In the genomic region with DNA sequence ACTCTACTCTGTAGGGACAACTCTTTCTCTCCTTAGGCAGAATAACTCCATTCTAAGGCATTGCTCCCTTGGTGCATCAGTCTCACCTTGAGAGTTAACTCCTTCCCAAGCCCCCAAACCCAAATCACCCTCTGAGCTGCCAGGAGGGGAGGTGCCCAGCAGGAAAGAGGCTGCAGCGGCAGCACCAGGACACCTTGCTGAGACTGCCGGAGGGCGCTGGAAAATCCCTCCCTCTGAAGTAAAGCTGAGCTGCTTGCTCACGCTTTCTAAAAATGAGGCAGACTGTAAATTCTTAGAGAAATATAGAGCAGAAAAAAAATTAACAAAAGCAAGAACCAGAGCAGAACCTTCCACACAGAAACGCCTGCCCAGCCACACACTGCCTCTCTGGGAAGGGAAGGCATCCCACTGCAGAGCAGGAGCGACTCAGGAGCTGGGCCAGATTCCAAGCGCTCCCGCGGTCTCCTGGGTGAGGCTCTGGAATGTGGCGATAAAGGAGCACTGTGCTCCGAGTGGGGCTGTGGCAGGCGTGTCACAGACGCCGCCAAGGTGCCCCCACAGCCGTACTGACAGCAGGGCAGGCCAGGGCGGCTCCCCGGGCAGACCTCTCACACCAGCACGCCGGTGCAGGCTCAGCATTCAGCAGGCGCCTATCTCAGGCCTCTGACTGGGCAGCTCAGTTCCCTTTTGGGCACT, we compare ENCODE assay signal across 8 cellular contexts.
DNase-seq lines count a peak whose midpoint lies in the region; ATAC-seq and TF ChIP-seq lines count a peak whose summit lies in the region.

No MANE protein-coding gene starts in this region.

- no peak for TF ChIP-seq POLR2A in testis (IDR thresholded peaks at IDR 0.05)

- H3K9me3 ChIP-seq in HUES48 (ENCODE audit: control insufficient read depth, insufficient read depth, low read length) (no peaks in the 10 kb centered on the region), testis (no peaks in the 10 kb centered on the region)

- H3K4me3 ChIP-seq in HUES48 (ENCODE audit: low read depth, low read length): no peak overlapping the region
- no peak overlapping the region for H3K4me3 ChIP-seq in testis

- ATAC-seq in HG02642 (IDR thresholded peaks at IDR 0.05; ENCODE audit: poor library complexity, unreplicated experiment) (no peak), HG02884 (IDR thresholded peaks at IDR 0.05; ENCODE audit: unreplicated experiment) (no peak)

- H3K27me3 ChIP-seq in HUES48 (ENCODE audit: control insufficient read depth, insufficient read depth, low read length) (no peaks in the 10 kb centered on the region), layer of hippocampus (ENCODE audit: control insufficient read depth, insufficient read depth, low read length) (peaks cover 2% of the 10 kb centered on the region), testis (no peaks in the 10 kb centered on the region)

- intact Hi-C loops in testis (cut with DNase I; ENCODE audit: low total_unique reads): no loop called here

- WGBS in testis, 2 donors: 33 to 58% methylated on average over 10 to 20 of the region's 20 CpGs

- H3K9ac ChIP-seq in HUES48 (ENCODE audit: low read depth, low read length): no peak overlapping the region

- H3K27ac ChIP-seq in HUES48 (ENCODE audit: low read depth, low read length): peak overlapping the region; percentile 36
- peak overlapping the region; percentile 33 for H3K27ac ChIP-seq in layer of hippocampus (ENCODE audit: low read depth, low read length)
- H3K27ac ChIP-seq in testis: no peak overlapping the region

- no peak for TF ChIP-seq CTCF in testis (IDR thresholded peaks at IDR 0.05)

- H3K36me3 ChIP-seq in HUES48 (ENCODE audit: control insufficient read depth, insufficient read depth, low read length): no peaks in the 10 kb centered on the region
- H3K36me3 ChIP-seq in testis (ENCODE audit: low read depth, missing control alignments): no peaks in the 10 kb centered on the region

- peak; percentile 60 for DNase-seq in cerebellum (ENCODE audit: low spot score)
- DNase-seq in testis: peak; percentile 78
- no peak for DNase-seq in HPDE6-E6E7 (ENCODE audit: extremely low spot score)
- DNase-seq in NCI-H2107 treated with DMSO at 0.1 percent for 48 hours (lab: John Stamatoyannopoulos, UW; ENCODE audit: unreplicated experiment): no peak

- H3K4me1 ChIP-seq in HUES48 (ENCODE audit: control insufficient read depth, insufficient read depth, low read length) (peaks cover 27% of the 10 kb centered on the region), testis (peaks cover 18% of the 10 kb centered on the region)

Comparison
In these comparisons a context has a peak if more than half of its experiments do, and no peak if none do; other contexts are left out.
1. H3K27ac ChIP-seq: peak in HUES48 (single experiment) and layer of hippocampus (single experiment); none in testis (0 of 2).
2. DNase-seq: peak in cerebellum (single experiment) and testis (single experiment); none in HPDE6-E6E7 (single experiment) and NCI-H2107 treated with DMSO at 0.1 percent for 48 hours (single experiment).